In genomic region chr2:30165050-30165520, GRCh38 we compare ENCODE assay signal across 8 cellular contexts. TPM values are rescaled to one million over a fixed set of nuclear protein-coding genes. Genes with fewer than 3 reads are reported as not detected.
DNase-seq lines count a peak whose midpoint lies in the region; ATAC-seq, FAIRE-seq and TF ChIP-seq lines count a peak whose summit lies in the region.

No MANE protein-coding gene starts in this region.

- H3K36me3 ChIP-seq in CD8-positive, alpha-beta T cell (ENCODE audit: insufficient read depth, low read length) = peaks cover 5% of the 10 kb centered on the region
- H3K36me3 ChIP-seq in colonic mucosa (no peaks in the 10 kb centered on the region), HepG2 (replicated peaks in 1 of 2; ENCODE audit: control insufficient read depth in 1 of 2, insufficient read depth in 2 of 2, low read length in 2 of 2) (no peaks in the 10 kb centered on the region; a peak in 2 of 5 replicates)

- H3K9me3 Mint-ChIP-seq in CD8-positive, alpha-beta T cell = no peaks in the 10 kb centered on the region

- H3K4me1 ChIP-seq in CD8-positive, alpha-beta T cell (ENCODE audit: insufficient read depth, low read length) = no peaks in the 10 kb centered on the region
- H3K4me1 ChIP-seq in colonic mucosa = no peaks in the 10 kb centered on the region
- H3K4me1 ChIP-seq in HepG2 (ENCODE audit: insufficient read depth, low read length) = no peaks in the 10 kb centered on the region

- TF ChIP-seq EP300 in HepG2 (IDR thresholded peaks at IDR 0.05; ENCODE audit: low read depth in 2 of 2, low read length in 2 of 2) (no peak), HepG2 (CRISPR knock-in tag; IDR thresholded peaks at IDR 0.05; ENCODE audit: borderline replicate concordance) (no peak)

- H3K4me1 Mint-ChIP-seq in CD8-positive, alpha-beta T cell (ENCODE audit: low read depth) = peaks cover 5% of the 10 kb centered on the region

- WGBS in HepG2 (ENCODE audit: low lambda C conversion rate) = 20% methylated on average over 7 of the region's 7 CpGs

- in situ Hi-C loops in HepG2 (cut with HindIII; ENCODE audit: extremely low pct_ligation_motif_present, low pct_unique_long_range_greater_than_20kb) = loop anchor here (5.0 kb wide), 1 partner anchor 542 kb away; no protein-coding TSS in a partner anchor

- TF ChIP-seq RAD21 in HepG2 (CRISPR knock-in tag; IDR thresholded peaks at IDR 0.05) = peak; percentile 78

- no peak overlapping the region for H2AFZ ChIP-seq in HepG2 (ENCODE audit: low read length)

- no peaks in the 10 kb centered on the region for H3K27me3 ChIP-seq in CD8-positive, alpha-beta T cell (ENCODE audit: insufficient read depth, low read length)
- H3K27me3 ChIP-seq in colonic mucosa (no peaks in the 10 kb centered on the region), HepG2 (ENCODE audit: control insufficient read depth in 1 of 2, insufficient read depth in 2 of 2, low read length in 2 of 2) (peaks cover 0 to 14% of the 10 kb centered on the region in 2 experiments; a peak in 2 of 5 replicates)

- TF ChIP-seq CTCF in CD8-positive, alpha-beta T cell (IDR thresholded peaks at IDR 0.05) = peak; percentile 93
- peak; percentile 90 for TF ChIP-seq CTCF in colonic mucosa (IDR thresholded peaks at IDR 0.05)
- TF ChIP-seq CTCF in HepG2 (CRISPR knock-in tag; IDR thresholded peaks at IDR 0.05) = peak; percentile 83

- no peak overlapping the region for H3K27ac Mint-ChIP-seq in CD8-positive, alpha-beta T cell

- H3K27me3 Mint-ChIP-seq in CD8-positive, alpha-beta T cell (ENCODE audit: low read depth) = no peaks in the 10 kb centered on the region

- no peaks in the 10 kb centered on the region for H3K9me3 ChIP-seq in CD8-positive, alpha-beta T cell (ENCODE audit: low read length)
- no peaks in the 10 kb centered on the region for H3K9me3 ChIP-seq in colonic mucosa
- no peaks in the 10 kb centered on the region for H3K9me3 ChIP-seq in HepG2 (ENCODE audit: low read length)

- H3K36me3 Mint-ChIP-seq in CD8-positive, alpha-beta T cell = peaks cover 21% of the 10 kb centered on the region

- POLR2A ChIA-PET in CD8-positive, alpha-beta T cell (lab: Charles Lee) = interaction anchor here (0.6 to 4.9 kb wide), 16 partner anchors 14 to 559 kb away, joined by 3 to 41 read pairs (median 4); partner anchors contain the start of genes LBH and YPEL5
- POLR2A ChIA-PET in HepG2 (lab: Yijun Ruan, JAX) = interaction anchor here (1.6 kb wide), 1 partner anchor 18 kb away, joined by 16 read pairs; the partner anchor contains the start of gene YPEL5

- DNase-seq in CD8-positive, alpha-beta T cell = peak in 6 of 7 experiments; percentile 28 to 78 (median 52)
- DNase-seq in NCI-H446 treated with DMSO at 0.1 percent for 48 hours (lab: John Stamatoyannopoulos, UW) (peak; percentile 79), colonic mucosa (peak; percentile 70), HepG2 (ENCODE audit: low spot score) (peak; percentile 95)
- DNase-seq in activated CD4-positive, CD25-positive, alpha-beta regulatory T cell (lab: John Stamatoyannopoulos, UW) = peak in 3 of 4 experiments; percentile 12 to 27 (median 18)
- DNase-seq in stimulated activated CD8-positive, alpha-beta memory T cell treated with anti-CD3 and anti-CD28 coated beads, Interleukin-15, amount 100 ng/mL, for 4 hours (ENCODE audit: low read depth in 2 of 2) = peak; percentile 6 to 29

- H3K79me2 ChIP-seq in HepG2 (ENCODE audit: insufficient read depth, low read length) = no peaks in the 10 kb centered on the region

- H3K4me2 ChIP-seq in HepG2 (ENCODE audit: low read depth, low read length) = no peak overlapping the region

- CTCF ChIA-PET in CD8-positive, alpha-beta T cell (lab: Charles Lee) = interaction anchor here (0.6 to 9.6 kb wide), 93 partner anchors 9 to 1358 kb away, joined by 3 to 542 read pairs (median 4); partner anchors contain the start of genes LBH, LCLAT1 and YPEL5
- CTCF ChIA-PET in HepG2 (lab: Yijun Ruan, JAX; ENCODE audit: low intra/inter-chr PET ratio, low total read pairs) = interaction anchor here (0.7 to 3.5 kb wide), 6 partner anchors 43 to 548 kb away, joined by 3 to 59 read pairs (median 3); no protein-coding TSS in a partner anchor

- no peak for TF ChIP-seq POLR2A in HepG2 (IDR thresholded peaks at IDR 0.05; ENCODE audit: insufficient read depth in 1 of 2, low read depth in 2 of 2, low read length in 2 of 2)

- H3K27ac ChIP-seq in CD8-positive, alpha-beta T cell (ENCODE audit: low read depth, low read length) = no peak overlapping the region
- H3K27ac ChIP-seq in colonic mucosa (no peak overlapping the region), HepG2 (ENCODE audit: extremely low read length, insufficient read depth, low read length) (no peak overlapping the region)

- intact Hi-C loops in CD8-positive, alpha-beta T cell (cut with DNase I, micrococcal nuclease) = loop anchor here (1.0 to 10.0 kb wide), 13 partner anchors 44 to 1168 kb away; partner anchors contain the start of gene LBH (in 1 of the 2)
- intact Hi-C loops in colonic mucosa (cut with DNase I) = loop anchor here (2.0 to 10.0 kb wide), 2 partner anchors 542 to 1010 kb away; no protein-coding TSS in a partner anchor
- intact Hi-C loops in HepG2 (cut with micrococcal nuclease; ENCODE audit: unreplicated experiment) = loop anchor here (1.0 kb wide), 2 partner anchors 542 to 546 kb away; no protein-coding TSS in a partner anchor

- no peak overlapping the region for H3K4me3 Mint-ChIP-seq in CD8-positive, alpha-beta T cell

- H3K4me3 ChIP-seq in CD8-positive, alpha-beta T cell (ENCODE audit: low read depth, low read length) = no peak overlapping the region
- H3K4me3 ChIP-seq in colonic mucosa (no peak overlapping the region), HepG2 (replicated peaks in 1 of 3; ENCODE audit: insufficient read depth in 1 of 3, low read depth in 2 of 3, low read length in 3 of 3) (no peak overlapping the region)

- H3K9ac ChIP-seq in colonic mucosa (ENCODE audit: low read depth in 2 of 2, low read length in 2 of 2) = no peak overlapping the region
- H3K9ac ChIP-seq in HepG2 (ENCODE audit: insufficient read depth, low read depth, low read length) = no peak overlapping the region

- H4K20me1 ChIP-seq in HepG2 (ENCODE audit: insufficient read depth, low read length) = no peaks in the 10 kb centered on the region

- ATAC-seq in CD8-positive, alpha-beta T cell = peak; percentile 83
- ATAC-seq in GM19372 (IDR thresholded peaks at IDR 0.05; ENCODE audit: low read depth, unreplicated experiment) = peak; percentile 91
- ATAC-seq in HG03460 (IDR thresholded peaks at IDR 0.05; ENCODE audit: unreplicated experiment) = peak; percentile 88
- peak; percentile 99 for ATAC-seq in HepG2

- FAIRE-seq in HepG2 (lab: Jason Lieb, UNC) = peak; percentile 99

- BruUV-seq in HepG2 (replicated peaks; lab: Mats Ljungman, UMichigan) = no TSS peak

TF ChIP-seq in HepG2, 621 proteins besides CTCF, POLR2A, EP300 and RAD21 (continues in another document):
- no peak for TF ChIP-seq HOXD1 (CRISPR knock-in tag; IDR thresholded peaks at IDR 0.05)
- no peak for TF ChIP-seq RBM39 (IDR thresholded peaks at IDR 0.05; ENCODE audit: low read depth, low read length, poor library complexity, severe bottlenecking)

RNA-seq across cellular contexts. Expression of gene YPEL5, which starts 18.3 kb away (rescaled TPM):
- total RNA-seq in CD8-positive, alpha-beta T cell = 1,000 to 10,000 TPM; 1,051 to 1,071 TPM
- 10 to 100 TPM; 26.7 to 78.7 TPM for total RNA-seq in colonic mucosa
- total RNA-seq in HepG2 (2016; rRNA removed; fragmentation: Illumina TruSeq; extraction: Trizol) = 12.7 and 20.8 TPM in 2 replicates
- 3.1 and 4.2 TPM in 2 replicates for total RNA-seq in HepG2 (2016; cell fraction: cytosol; rRNA removed; fragmentation: Illumina TruSeq; extraction: Trizol; ENCODE audit: low read depth)
- 13.3 and 21.4 TPM in 2 replicates for total RNA-seq in HepG2 (2016; cell fraction: insoluble cytoplasmic fraction; rRNA removed; fragmentation: Illumina TruSeq; extraction: Trizol)
- 10.5 and 12.1 TPM in 2 replicates for total RNA-seq in HepG2 (2016; cell fraction: membrane; rRNA removed; fragmentation: Illumina TruSeq; extraction: Trizol)
- 14.3 and 15.3 TPM in 2 replicates for total RNA-seq in HepG2 (2016; cell fraction: nucleus; rRNA removed; fragmentation: Illumina TruSeq; extraction: Trizol)
- polyA plus RNA-seq in HepG2 (2011; rRNA removed) = 49.7 and 55.6 TPM in 2 replicates
- 28.5 and 45.1 TPM in 2 replicates for polyA plus RNA-seq in HepG2 (2011; cell fraction: cytosol; rRNA removed)
- polyA plus RNA-seq in HepG2 (2011; cell fraction: nucleus; rRNA removed) = 19.0 and 23.4 TPM in 2 replicates
- 47.3 and 48.5 TPM in 2 replicates for polyA plus RNA-seq in HepG2 (2012)
- 3.6 and 4.4 TPM in 2 replicates for polyA plus RNA-seq in HepG2 (2016; cell fraction: cytosol; fragmentation: Illumina TruSeq; extraction: Trizol; ENCODE audit: low read depth)
- polyA plus RNA-seq in HepG2 (2016; cell fraction: insoluble cytoplasmic fraction; fragmentation: Illumina TruSeq; extraction: Trizol; ENCODE audit: low read depth) = 30.6 and 37.0 TPM in 2 replicates
- polyA plus RNA-seq in HepG2 (2016; cell fraction: membrane; fragmentation: Illumina TruSeq; extraction: Trizol; ENCODE audit: low read depth) = 8.1 and 9.4 TPM in 2 replicates
- polyA plus RNA-seq in HepG2 (2016; cell fraction: nucleus; fragmentation: Illumina TruSeq; extraction: Trizol; ENCODE audit: insufficient read depth, low read depth) = 16.6 and 19.4 TPM in 2 replicates
- polyA minus RNA-seq in HepG2 (2011; rRNA and poly(A)+ RNA removed; ENCODE audit: low replicate concordance) = 8.5 and 44.5 TPM in 2 replicates
- 24.6 and 35.0 TPM in 2 replicates for polyA minus RNA-seq in HepG2 (2011; cell fraction: cytosol; rRNA and poly(A)+ RNA removed)
- polyA minus RNA-seq in HepG2 (2011; cell fraction: nucleus; rRNA and poly(A)+ RNA removed) = 38.5 and 44.5 TPM in 2 replicates

Comparison
In these comparisons a context has a peak if more than half of its experiments do, and no peak if none do; other contexts are left out.
1. DNase-seq: peak in every context shown above with its lines; median percentile 95 in HepG2; 79 in NCI-H446 treated with DMSO at 0.1 percent for 48 hours; 70 in colonic mucosa; 52 in CD8-positive, alpha-beta T cell; 18 in activated CD4-positive, CD25-positive, alpha-beta regulatory T cell; 18 in stimulated activated CD8-positive, alpha-beta memory T cell treated with anti-CD3 and anti-CD28 coated beads, Interleukin-15, amount 100 ng/mL, for 4 hours.
2. RNA of gene YPEL5, which starts 18.3 kb away (total RNA-seq): 1,051 to 1,071 TPM in CD8-positive, alpha-beta T cell; 26.7 to 78.7 TPM in colonic mucosa and 3.1 to 21.4 TPM in HepG2; every median in the first group is over 10 times any median in the second.
3. Peak in every context shown above with its lines, with median percentiles within 50 percentile points of each other: ATAC-seq and CTCF ChIP-seq.